Comparison of ENCODE assay signal across 8 cellular contexts in the genomic region with DNA sequence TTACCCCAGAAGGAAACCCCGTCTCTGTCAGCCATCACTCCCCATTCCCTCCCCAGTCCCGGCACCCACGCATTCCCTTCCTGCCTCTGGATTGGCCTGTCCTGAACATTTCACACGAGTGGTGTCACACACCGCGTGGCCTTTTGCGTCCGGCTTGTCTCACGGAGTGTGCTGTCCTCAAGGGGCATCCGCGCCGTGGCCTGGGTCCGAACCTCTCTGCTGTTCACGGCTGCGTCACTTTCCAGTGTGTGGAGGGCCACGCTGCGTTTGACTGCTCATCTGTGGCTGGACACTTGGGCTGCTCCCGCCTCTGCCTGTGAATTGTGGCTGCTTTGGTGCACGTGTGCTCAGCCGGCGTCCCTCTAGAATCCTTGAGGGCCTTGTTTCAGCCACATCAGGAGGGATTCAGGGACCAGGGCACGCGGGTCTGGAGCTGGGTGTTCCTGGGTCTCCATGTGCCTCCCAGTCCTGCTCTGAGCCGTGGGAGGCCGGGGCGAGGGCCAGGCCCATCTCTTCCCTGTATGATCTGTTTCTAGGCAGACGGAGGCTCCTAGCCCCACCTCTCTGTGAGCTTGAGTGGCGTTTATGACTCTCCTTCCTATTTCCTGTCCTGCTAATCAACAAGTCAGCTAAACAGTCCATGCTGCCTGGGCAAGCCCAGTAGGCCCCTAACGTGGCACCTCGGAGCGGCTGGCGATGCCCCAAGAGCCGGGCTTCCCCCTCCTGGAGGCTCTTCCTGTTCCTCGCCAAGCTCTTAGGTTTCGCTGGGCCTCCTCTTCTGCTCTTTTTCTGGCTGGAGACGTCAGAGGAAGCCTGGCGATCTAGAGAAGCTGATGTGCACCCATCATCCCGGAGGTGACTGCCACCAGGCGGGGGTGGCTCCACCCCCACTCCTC. TPM values are rescaled to one million over a fixed set of nuclear protein-coding genes. Genes with fewer than 3 reads are reported as not detected.
DNase-seq lines count a peak whose midpoint lies in the region; ATAC-seq and TF ChIP-seq lines count a peak whose summit lies in the region.

No MANE protein-coding gene starts in this region.

- intact Hi-C loops in CD8-positive, alpha-beta T cell (cut with DNase I, micrococcal nuclease) = no loop called here

- POLR2A ChIA-PET in CD8-positive, alpha-beta T cell (lab: Charles Lee) = interaction anchor here (0.7 to 1.1 kb wide), 2 partner anchors 21 to 25 kb away, joined by 3 read pairs; partner anchors contain the start of gene CBARP

- H3K4me3 ChIP-seq in CD8-positive, alpha-beta T cell (ENCODE audit: low read depth, low read length) = peak overlapping the region; percentile 11
- H3K4me3 ChIP-seq in MG63 = no peak overlapping the region
- no peak overlapping the region for H3K4me3 ChIP-seq in fibroblast of mammary gland (ENCODE audit: control insufficient read depth, low read depth, low read length)

- ATAC-seq in CD8-positive, alpha-beta T cell = peak; percentile 90
- ATAC-seq in GM19395 (IDR thresholded peaks at IDR 0.05; ENCODE audit: unreplicated experiment) = no peak
- ATAC-seq in HG02981 (IDR thresholded peaks at IDR 0.05; ENCODE audit: unreplicated experiment) = no peak

- TF ChIP-seq CTCF in CD8-positive, alpha-beta T cell (IDR thresholded peaks at IDR 0.05) = no peak
- TF ChIP-seq CTCF in fibroblast of mammary gland (conservative IDR thresholded peaks at IDR 0.05; ENCODE audit: control insufficient read depth, insufficient read depth, low read depth, low read length) = no peak

- peak overlapping the region; percentile 17 for H3K27ac ChIP-seq in CD8-positive, alpha-beta T cell (ENCODE audit: low read depth, low read length)

- H3K36me3 ChIP-seq in CD8-positive, alpha-beta T cell (ENCODE audit: insufficient read depth, low read length) = peaks cover 3% of the 10 kb centered on the region
- peaks cover 5% of the 10 kb centered on the region for H3K36me3 ChIP-seq in MG63

- H3K9me3 ChIP-seq in CD8-positive, alpha-beta T cell (ENCODE audit: low read length) = no peaks in the 10 kb centered on the region
- no peaks in the 10 kb centered on the region for H3K9me3 ChIP-seq in MG63

- H3K36me3 Mint-ChIP-seq in CD8-positive, alpha-beta T cell = peaks cover 32% of the 10 kb centered on the region
- H3K36me3 Mint-ChIP-seq in activated T-cell treated with anti-CD3 and anti-CD28 coated beads, Interleukin-2, amount 50 U/mL, for 24 hours (ENCODE audit: low read depth) = peaks cover 56% of the 10 kb centered on the region

- H3K4me1 ChIP-seq in CD8-positive, alpha-beta T cell (ENCODE audit: insufficient read depth, low read length) = peaks cover 27% of the 10 kb centered on the region

- H3K4me3 Mint-ChIP-seq in CD8-positive, alpha-beta T cell = peak overlapping the region; percentile 64
- peak overlapping the region; percentile 70 for H3K4me3 Mint-ChIP-seq in activated T-cell treated with anti-CD3 and anti-CD28 coated beads, Interleukin-2, amount 50 U/mL, for 24 hours

- H3K9me3 Mint-ChIP-seq in CD8-positive, alpha-beta T cell = no peaks in the 10 kb centered on the region
- H3K9me3 Mint-ChIP-seq in activated T-cell treated with anti-CD3 and anti-CD28 coated beads, Interleukin-2, amount 50 U/mL, for 24 hours = no peaks in the 10 kb centered on the region

- H3K27ac Mint-ChIP-seq in CD8-positive, alpha-beta T cell = peak overlapping the region; percentile 91
- peak overlapping the region; percentile 93 for H3K27ac Mint-ChIP-seq in activated T-cell treated with anti-CD3 and anti-CD28 coated beads, Interleukin-2, amount 50 U/mL, for 24 hours

- peaks cover 27% of the 10 kb centered on the region for H3K4me1 Mint-ChIP-seq in CD8-positive, alpha-beta T cell (ENCODE audit: low read depth)
- H3K4me1 Mint-ChIP-seq in activated T-cell treated with anti-CD3 and anti-CD28 coated beads, Interleukin-2, amount 50 U/mL, for 24 hours (ENCODE audit: low read depth) = peaks cover 42% of the 10 kb centered on the region

- CTCF ChIA-PET in CD8-positive, alpha-beta T cell (lab: Charles Lee) = interaction anchor here (0.7 to 2.0 kb wide), 4 partner anchors 10 to 100 kb away, joined by 3 to 9 read pairs (median 4); no protein-coding TSS in a partner anchor

- peak in 3 of 7 experiments; percentile 32 to 61 (median 35) for DNase-seq in CD8-positive, alpha-beta T cell
- DNase-seq in MG63 (peak; percentile 72), fibroblast of mammary gland (ENCODE audit: low read depth) (peak; percentile 91), occipital lobe (lab: John Stamatoyannopoulos, UW) (peak; percentile 61), retina (no peak)
- peak; percentile 67 for DNase-seq in activated T-cell treated with anti-CD3 and anti-CD28 coated beads, Interleukin-2, amount 50 U/mL, for 24 hours

- H3K27me3 Mint-ChIP-seq in CD8-positive, alpha-beta T cell (ENCODE audit: low read depth) = no peaks in the 10 kb centered on the region
- no peaks in the 10 kb centered on the region for H3K27me3 Mint-ChIP-seq in activated T-cell treated with anti-CD3 and anti-CD28 coated beads, Interleukin-2, amount 50 U/mL, for 24 hours

- H3K27me3 ChIP-seq in CD8-positive, alpha-beta T cell (ENCODE audit: insufficient read depth, low read length) = no peaks in the 10 kb centered on the region
- no peaks in the 10 kb centered on the region for H3K27me3 ChIP-seq in MG63

RNA-seq across cellular contexts. Expression of gene STK11, which starts 8.1 kb away (rescaled TPM):
- 10 to 100 TPM; 38.0 to 43.4 TPM for total RNA-seq in CD8-positive, alpha-beta T cell
- 43.2 and 51.5 TPM in 2 replicates for total RNA-seq in MG63 (2014; rRNA removed; shearing (Covaris generic); ENCODE audit: low replicate concordance)
- total RNA-seq in occipital lobe = 49.0 TPM

RNA-seq across cellular contexts. Expression of gene CBARP, which starts 24.2 kb away (rescaled TPM):
- total RNA-seq in CD8-positive, alpha-beta T cell = under 1 TPM; 0.49 to 0.67 TPM
- 0.30 and 0.35 TPM in 2 replicates for total RNA-seq in MG63 (2014; rRNA removed; shearing (Covaris generic); ENCODE audit: low replicate concordance)
- total RNA-seq in occipital lobe = 6.6 TPM

RNA-seq across cellular contexts. Expression of gene ATP5F1D, which starts 27.9 kb away (rescaled TPM):
- total RNA-seq in CD8-positive, alpha-beta T cell = 10 to 100 TPM; 86.2 to 96.3 TPM
- 29.4 and 33.8 TPM in 2 replicates for total RNA-seq in MG63 (2014; rRNA removed; shearing (Covaris generic); ENCODE audit: low replicate concordance)
- total RNA-seq in occipital lobe = 11.9 TPM

RNA-seq across cellular contexts. Expression of gene MIDN, which starts 34.7 kb away (rescaled TPM):
- 100 to 1,000 TPM; 305 to 314 TPM for total RNA-seq in CD8-positive, alpha-beta T cell
- total RNA-seq in MG63 (2014; rRNA removed; shearing (Covaris generic); ENCODE audit: low replicate concordance) = 4.6 and 5.7 TPM in 2 replicates
- total RNA-seq in occipital lobe = 15.3 TPM

RNA-seq across cellular contexts. Expression of gene SBNO2, which starts 39.6 kb away (rescaled TPM):
- 100 to 1,000 TPM; 123 to 134 TPM for total RNA-seq in CD8-positive, alpha-beta T cell
- 15.6 and 22.7 TPM in 2 replicates for total RNA-seq in MG63 (2014; rRNA removed; shearing (Covaris generic); ENCODE audit: low replicate concordance)
- total RNA-seq in occipital lobe = 4.2 TPM
